In the genomic region with DNA sequence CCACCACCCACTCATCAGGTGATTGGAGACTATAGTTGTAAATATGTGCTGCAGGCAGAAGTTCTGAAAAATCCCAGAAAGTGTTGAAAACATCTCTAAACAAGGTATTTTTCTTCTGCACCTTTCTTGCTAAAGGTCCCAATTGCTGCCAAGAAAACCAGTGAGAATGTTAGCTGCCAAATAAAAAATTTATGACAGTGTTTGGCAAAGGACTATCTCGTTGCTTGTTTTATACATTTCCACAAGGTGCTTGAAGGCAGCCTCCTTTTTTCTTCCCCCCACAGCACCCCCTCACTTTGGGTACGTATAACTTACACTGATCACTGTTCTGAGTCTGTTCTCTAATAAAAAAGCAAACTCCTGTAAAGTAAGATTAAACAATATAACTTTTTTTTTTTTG, we compare ENCODE assay signal across 21 cellular contexts.
A peak's percentile ranks its signal among the peaks of the same experiment; 100 is the strongest.
DNase-seq lines count a peak whose midpoint lies in the region; ATAC-seq and TF ChIP-seq lines count a peak whose summit lies in the region.
"Had no signal": no experiment of that assay in that cellular context is flagged by ENCODE, and none has a peak within 500 bp of the region (broad histone marks: within the 10 kb centered on the region; RNA-seq: fewer than 3 reads in every experiment).

No MANE protein-coding gene starts in this region.

- POLR2A ChIA-PET in Panc1 (lab: Charles Lee), result no interaction called here

- WGBS in esophagus muscularis mucosa, result 60% methylated on average over 2 of the region's 2 CpGs

- H3K9me3 Mint-ChIP-seq in mesothelial cell of epicardium, result peaks cover 34% of the 10 kb centered on the region

- BruUV-seq in Panc1 (replicated peaks; lab: Mats Ljungman, UMichigan), result no TSS peak

- H3K9me3 ChIP-seq in Panc1 (ENCODE audit: control insufficient read depth, insufficient read depth, low read depth, low read length) (peaks cover 11% of the 10 kb centered on the region; the same call in 1 of the 2 replicates), esophagus muscularis mucosa (peaks cover 0 to 7% (median 3%) of the 10 kb centered on the region in 4 donors), MG63 (peaks cover 5% of the 10 kb centered on the region)
- H3K9me3 ChIP-seq: BE2C, HAP-1 had no signal

- TF ChIP-seq EP300 in esophagus muscularis mucosa (IDR thresholded peaks at IDR 0.05), result no peak

- no peak for TF ChIP-seq POLR2A in esophagus muscularis mucosa (IDR thresholded peaks at IDR 0.05; ENCODE audit: low read depth)

- H3K4me3 Mint-ChIP-seq in mesothelial cell of epicardium, result no peak overlapping the region
- H3K4me3 Mint-ChIP-seq: CD4-positive, CD25-positive, alpha-beta regulatory T cell; CD8-positive, alpha-beta memory T cell had no signal

- no peaks in the 10 kb centered on the region for H3K36me3 ChIP-seq in Panc1 (ENCODE audit: control insufficient read depth, insufficient read depth, low read length)
- no peaks in the 10 kb centered on the region for H3K36me3 ChIP-seq in esophagus muscularis mucosa
- H3K36me3 ChIP-seq in MG63, result no peaks in the 10 kb centered on the region
- H3K36me3 ChIP-seq: BE2C, HAP-1 had no signal

- in situ Hi-C loops in Panc1 (cut with HindIII; ENCODE audit: low pct_unique_long_range_greater_than_20kb, low sequenced_read_pairs), result no loop called here

- TF ChIP-seq CTCF in Panc1 (IDR thresholded peaks at IDR 0.05) (no peak), esophagus muscularis mucosa (IDR thresholded peaks at IDR 0.05) (no peak), mesothelial cell of epicardium (IDR thresholded peaks at IDR 0.05; ENCODE audit: unreplicated experiment) (no peak)

- H3K27ac ChIP-seq in Panc1 (ENCODE audit: low read length) (peak overlapping the region; percentile 59; the same call in 1 of the 2 replicates), esophagus muscularis mucosa (replicated peaks in 1 of 4) (no peak overlapping the region)
- H3K27ac ChIP-seq: GM23248 had no signal

- H3K36me3 Mint-ChIP-seq in mesothelial cell of epicardium, result peaks cover 20% of the 10 kb centered on the region

- H3K4me3 ChIP-seq in Panc1 (ENCODE audit: low read depth in 2 of 2, low read length in 2 of 2), result no peak overlapping the region
- H3K4me3 ChIP-seq in esophagus muscularis mucosa, result no peak overlapping the region
- no peak overlapping the region for H3K4me3 ChIP-seq in MG63
- H3K4me3 ChIP-seq: GM12878, GM23248, HAP-1 had no signal

- H3K27me3 ChIP-seq in Panc1 (ENCODE audit: control insufficient read depth, insufficient read depth, low read length) (no peaks in the 10 kb centered on the region), esophagus muscularis mucosa (no peaks in the 10 kb centered on the region), MG63 (no peaks in the 10 kb centered on the region)
- H3K27me3 ChIP-seq: BE2C had no signal

- H3K27ac Mint-ChIP-seq in mesothelial cell of epicardium, result peak overlapping the region; percentile 69
- H3K27ac Mint-ChIP-seq: CD4-positive, CD25-positive, alpha-beta regulatory T cell; CD8-positive, alpha-beta memory T cell had no signal

- peaks cover 28% of the 10 kb centered on the region for H3K4me1 ChIP-seq in Panc1 (ENCODE audit: control insufficient read depth, insufficient read depth, low read length)
- H3K4me1 ChIP-seq in esophagus muscularis mucosa, result peaks cover 0 to 14% (median 9%) of the 10 kb centered on the region in 4 donors

- CTCF ChIA-PET in Panc1 (lab: Charles Lee), result no interaction called here

- H3K4me1 Mint-ChIP-seq in mesothelial cell of epicardium, result peaks cover 33% of the 10 kb centered on the region
- H3K4me1 Mint-ChIP-seq: CD8-positive, alpha-beta memory T cell had no signal

- intact Hi-C loops in Panc1 (cut with micrococcal nuclease; ENCODE audit: unreplicated experiment), result no loop called here
- intact Hi-C loops in esophagus muscularis mucosa (cut with DNase I), result no loop called here

- DNase-seq in Panc1 (ENCODE audit: low read depth, low spot score) (no peak), esophagus muscularis mucosa (ENCODE audit: extremely low spot score) (peak; percentile 19), mesothelial cell of epicardium (ENCODE audit: low spot score in 2 of 2, unreplicated experiment in 2 of 2) (no peak), MG63 (no peak), SKM-1 (lab: John Stamatoyannopoulos, UW; ENCODE audit: unreplicated experiment) (no peak)
- no peak for DNase-seq in activated CD4-positive, alpha-beta T cell treated with anti-CD3 and anti-CD28 coated beads, Interleukin-2, amount 50 U/mL, for 48 hours
- DNase-seq: ACHN; BE2C; C1 segment of cervical spinal cord; CD4-positive, CD25-positive, alpha-beta regulatory T cell; CD8-positive, alpha-beta memory T cell; COR-L47; DMS 273 treated with DMSO at 0.1 percent for 48 hours; DMS53; DND-41; EL; GM23248; IMR-90 had no signal

- no peaks in the 10 kb centered on the region for H3K27me3 Mint-ChIP-seq in mesothelial cell of epicardium (ENCODE audit: low read depth)
- H3K27me3 Mint-ChIP-seq: CD4-positive, CD25-positive, alpha-beta regulatory T cell; CD8-positive, alpha-beta memory T cell had no signal

- ATAC-seq in Panc1 (no peak), GM18517 (IDR thresholded peaks at IDR 0.05; ENCODE audit: unreplicated experiment) (no peak)
- ATAC-seq: GM12878 had no signal
